In the genomic region with DNA sequence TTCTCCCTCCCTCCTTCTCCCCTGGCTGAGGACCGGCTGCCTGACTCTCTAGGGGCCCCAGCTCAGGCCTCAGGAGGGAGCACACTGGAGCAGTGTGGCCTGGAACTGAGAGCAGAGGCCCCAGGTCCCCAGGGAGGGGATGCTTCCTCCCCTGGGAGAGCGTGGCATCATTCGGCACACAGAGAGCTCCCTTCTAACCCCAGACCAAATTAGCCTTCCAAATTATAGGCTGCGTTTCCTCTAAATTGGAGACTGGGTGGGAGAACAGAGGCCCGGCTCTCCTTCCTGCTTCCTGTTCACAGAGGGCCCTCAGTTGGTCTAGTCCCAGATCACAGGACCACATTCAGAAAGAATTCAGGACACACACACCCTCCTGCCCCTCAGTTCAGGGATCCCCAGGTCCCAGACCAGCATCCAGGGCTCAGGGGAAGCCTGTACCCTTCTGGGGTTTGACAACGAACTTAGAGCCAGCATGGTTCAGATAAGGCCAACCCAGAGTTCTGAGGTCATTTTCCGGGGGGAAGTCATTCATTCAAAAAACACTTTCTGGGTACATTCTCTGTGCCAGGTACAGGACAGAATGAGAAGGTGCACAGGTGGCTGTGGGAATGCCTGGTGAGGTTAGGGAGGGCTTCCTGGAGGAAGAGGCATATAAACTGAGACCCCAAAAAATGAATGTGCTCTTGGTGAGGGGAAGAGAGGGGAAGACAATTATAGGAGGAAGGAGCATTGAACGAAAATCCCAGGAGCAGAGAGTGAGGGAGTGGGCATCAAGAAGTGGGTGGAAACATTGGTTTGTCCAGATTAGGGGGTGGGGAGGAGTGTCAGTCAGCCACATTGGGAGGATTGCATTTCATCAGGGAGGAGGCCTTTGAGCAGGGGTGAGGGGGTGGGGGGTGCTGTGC, we compare ENCODE assay signal across 12 cellular contexts. TPM values are rescaled to one million over a fixed set of nuclear protein-coding genes. Genes with fewer than 3 reads are reported as not detected.
A peak's percentile ranks its signal among the peaks of the same experiment; 100 is the strongest.
DNase-seq lines count a peak whose midpoint lies in the region; ATAC-seq, FAIRE-seq and TF ChIP-seq lines count a peak whose summit lies in the region.
"Had no signal": no experiment of that assay in that cellular context is flagged by ENCODE, and none has a peak within 500 bp of the region (broad histone marks: within the 10 kb centered on the region; RNA-seq: fewer than 3 reads in every experiment).

No MANE protein-coding gene starts in this region.

- peak overlapping the region; percentile 68 for H3K27ac ChIP-seq in lower lobe of right lung
- H3K27ac ChIP-seq in hepatocyte = no peak overlapping the region

- peaks cover 8% of the 10 kb centered on the region for H3K4me1 ChIP-seq in Loucy (ENCODE audit: insufficient read depth, low read length, poor library complexity, severe bottlenecking)
- peaks cover 30% of the 10 kb centered on the region for H3K4me1 ChIP-seq in lower lobe of right lung
- H3K4me1 ChIP-seq in hepatocyte (ENCODE audit: insufficient read depth) = no peaks in the 10 kb centered on the region

- H3K4me3 ChIP-seq in Loucy (ENCODE audit: low read length, poor library complexity, severe bottlenecking) (no peak overlapping the region), lower lobe of right lung (peak overlapping the region; percentile 29), hepatocyte (no peak overlapping the region)
- H3K4me3 ChIP-seq: uterus had no signal

- no peak for FAIRE-seq in GM12891 (lab: Jason Lieb, UNC)

- H3K27me3 ChIP-seq in Loucy (ENCODE audit: insufficient read depth, low read length, poor library complexity, severe bottlenecking) (no peaks in the 10 kb centered on the region), lower lobe of right lung (ENCODE audit: low read depth) (no peaks in the 10 kb centered on the region), hepatocyte (no peaks in the 10 kb centered on the region)
- H3K27me3 ChIP-seq: uterus had no signal

- H3K9me2 ChIP-seq in Loucy (replicated peaks; ENCODE audit: low read depth, low read length) (no peaks in the 10 kb centered on the region), hepatocyte (replicated peaks; ENCODE audit: insufficient read depth) (no peaks in the 10 kb centered on the region)

- no peaks in the 10 kb centered on the region for H3K9me3 Mint-ChIP-seq in CD14-positive monocyte
- H3K9me3 Mint-ChIP-seq: activated CD4-positive, alpha-beta T cell treated with anti-CD3 and anti-CD28 coated beads, Interleukin-2, amount 10 ng/mL, durations not matched to agents 24 days and 14 days had no signal

- H3K4me1 Mint-ChIP-seq in CD14-positive monocyte = no peaks in the 10 kb centered on the region

- no peaks in the 10 kb centered on the region for H3K79me2 ChIP-seq in Loucy (ENCODE audit: insufficient read depth, low read length)
- no peaks in the 10 kb centered on the region for H3K79me2 ChIP-seq in hepatocyte

- no peak for TF ChIP-seq POLR2A in GM12891 (IDR thresholded peaks at IDR 0.05; ENCODE audit: low read depth, low read length)

- H3K4me2 ChIP-seq in Loucy (ENCODE audit: low read depth, low read length, poor library complexity, severe bottlenecking) (no peak overlapping the region), hepatocyte (no peak overlapping the region)

- peak overlapping the region; percentile 51 for H2AFZ ChIP-seq in Loucy (ENCODE audit: low read length)
- H2AFZ ChIP-seq in hepatocyte = no peak overlapping the region

- intact Hi-C loops in lower lobe of right lung (cut with DNase I) (no loop called here), CD14-positive monocyte (cut with micrococcal nuclease) (no loop called here)

- H4K20me1 ChIP-seq in Loucy (ENCODE audit: insufficient read depth, low read length, poor library complexity, severe bottlenecking) = no peaks in the 10 kb centered on the region
- no peaks in the 10 kb centered on the region for H4K20me1 ChIP-seq in hepatocyte (ENCODE audit: insufficient read depth, poor library complexity, severe bottlenecking)

- peak overlapping the region in 1 of 7 donors; percentile 26 for H3K27ac Mint-ChIP-seq in CD14-positive monocyte
- H3K27ac Mint-ChIP-seq: activated CD4-positive, alpha-beta T cell treated with anti-CD3 and anti-CD28 coated beads, Interleukin-2, amount 10 ng/mL, durations not matched to agents 24 days and 14 days had no signal

- H3K9me3 ChIP-seq in Loucy (ENCODE audit: insufficient read depth, low read depth, low read length) = no peaks in the 10 kb centered on the region
- H3K9me3 ChIP-seq in lower lobe of right lung = no peaks in the 10 kb centered on the region
- no peaks in the 10 kb centered on the region for H3K9me3 ChIP-seq in hepatocyte (ENCODE audit: low read depth)
- H3K9me3 ChIP-seq: uterus had no signal

- no peaks in the 10 kb centered on the region for H3F3A ChIP-seq in Loucy (ENCODE audit: low read depth)

- no peak overlapping the region for H3K4me3 Mint-ChIP-seq in CD14-positive monocyte
- H3K4me3 Mint-ChIP-seq: activated CD4-positive, alpha-beta T cell treated with anti-CD3 and anti-CD28 coated beads, Interleukin-2, amount 10 ng/mL, durations not matched to agents 24 days and 14 days had no signal

- TF ChIP-seq CTCF in Loucy (conservative IDR thresholded peaks at IDR 0.05; ENCODE audit: low read length) = no peak
- no peak for TF ChIP-seq CTCF in lower lobe of right lung (IDR thresholded peaks at IDR 0.05)
- no peak for TF ChIP-seq CTCF in CD14-positive monocyte (IDR thresholded peaks at IDR 0.05)
- no peak for TF ChIP-seq CTCF in hepatocyte (IDR thresholded peaks at IDR 0.05; ENCODE audit: poor library complexity)

- peak; percentile 49 for ATAC-seq in GM21381 (IDR thresholded peaks at IDR 0.05; ENCODE audit: unreplicated experiment)
- ATAC-seq in lower lobe of right lung = no peak

- H3K36me3 ChIP-seq in Loucy (ENCODE audit: insufficient read depth, low read length) (no peaks in the 10 kb centered on the region), lower lobe of right lung (no peaks in the 10 kb centered on the region), hepatocyte (replicated peaks; ENCODE audit: insufficient read depth, low read depth) (no peaks in the 10 kb centered on the region)
- H3K36me3 ChIP-seq: uterus had no signal

- no peak overlapping the region for H3K9ac ChIP-seq in Loucy (ENCODE audit: low read depth, low read length, poor library complexity, severe bottlenecking)

- peaks cover 1 to 4% (median 1%) of the 10 kb centered on the region in 3 donors for H3K27me3 Mint-ChIP-seq in CD14-positive monocyte (ENCODE audit: low read depth in 3 of 3)
- H3K27me3 Mint-ChIP-seq: activated CD4-positive, alpha-beta T cell treated with anti-CD3 and anti-CD28 coated beads, Interleukin-2, amount 10 ng/mL, durations not matched to agents 24 days and 14 days had no signal

- no peaks in the 10 kb centered on the region for H3K36me3 Mint-ChIP-seq in CD14-positive monocyte

- DNase-seq in GM12891 (ENCODE audit: insufficient read length, low spot score) (peak; percentile 59), lower lobe of right lung (no peak), SK-N-DZ (ENCODE audit: low spot score) (no peak), HuH-7 (ENCODE audit: low spot score) (no peak), CD14-positive monocyte (ENCODE audit: low spot score) (no peak), hepatocyte (ENCODE audit: low spot score) (no peak)
- DNase-seq: activated CD4-positive, alpha-beta T cell treated with anti-CD3 and anti-CD28 coated beads, Interleukin-2, amount 10 ng/mL, durations not matched to agents 24 days and 14 days; DMS 273 treated with DMSO at 0.1 percent for 48 hours; stimulated activated CD4-positive, alpha-beta T cell treated with anti-CD3 and anti-CD28 coated beads, Interleukin-2, amount 100 ng/mL, for 48 hours; uterus had no signal

- WGBS in hepatocyte (ENCODE audit: low lambda C conversion rate, missing lambda C conversion rate) = 75% methylated on average over 8 of the region's 8 CpGs

TF ChIP-seq in GM12891, 5 proteins besides CTCF, POLR2A, EP300 and RAD21:
- TF ChIP-seq TAF1 (IDR thresholded peaks at IDR 0.05; ENCODE audit: low read depth, low read length) = no peak
- no peak for TF ChIP-seq SPI1 (IDR thresholded peaks at IDR 0.05; ENCODE audit: low read depth, low read length)
- TF ChIP-seq POLR2AphosphoS5 (IDR thresholded peaks at IDR 0.05; ENCODE audit: low read depth, low read length) = no peak
- TF ChIP-seq PAX5 (IDR thresholded peaks at IDR 0.05; ENCODE audit: insufficient read depth, low read length, severe bottlenecking) = no peak
- TF ChIP-seq POU2F2 (IDR thresholded peaks at IDR 0.05; ENCODE audit: low read depth, low read length) = no peak

RNA-seq across cellular contexts. Expression of gene RPL29, which starts 28.4 kb away (rescaled TPM):
- polyA plus RNA-seq in GM12891 (2012; ENCODE audit: low read depth, missing spikeins) = 3,375 TPM
- 765 TPM for total RNA-seq in lower lobe of right lung
- polyA plus RNA-seq in SK-N-DZ (2014; cell fraction: cytosol; rRNA removed) = 1,243 and 1,338 TPM in 2 replicates
- 862 and 1,031 TPM in 2 replicates for polyA plus RNA-seq in SK-N-DZ (2014; cell fraction: nucleus; rRNA removed)
- polyA plus RNA-seq in CD14-positive monocyte = 100 to 1,000 TPM; 753 to 856 TPM
- total RNA-seq in hepatocyte = 981 and 1,184 TPM in 2 replicates
- 786 and 812 TPM in 2 replicates for polyA plus RNA-seq in hepatocyte

RNA-seq across cellular contexts. Expression of gene DUSP7, which starts 32.3 kb away (rescaled TPM):
- polyA plus RNA-seq in GM12891 (2012; ENCODE audit: low read depth, missing spikeins) = 4.1 TPM
- total RNA-seq in lower lobe of right lung = 28.8 TPM
- polyA plus RNA-seq in SK-N-DZ (2014; cell fraction: cytosol; rRNA removed) = 10.7 and 12.3 TPM in 2 replicates
- polyA plus RNA-seq in SK-N-DZ (2014; cell fraction: nucleus; rRNA removed) = 7.5 and 9.8 TPM in 2 replicates
- polyA plus RNA-seq in CD14-positive monocyte = 1 to 10 TPM; 2.8 to 3.9 TPM
- total RNA-seq in hepatocyte = 13.1 and 13.8 TPM in 2 replicates
- polyA plus RNA-seq in hepatocyte = 5.9 and 6.4 TPM in 2 replicates

RNA-seq across cellular contexts. Expression of gene ACY1, which starts 40.8 kb away (rescaled TPM):
- polyA plus RNA-seq in GM12891 (2012; ENCODE audit: low read depth, missing spikeins) = 38.7 TPM
- total RNA-seq in lower lobe of right lung (20.6 TPM), hepatocyte (114 and 164 TPM in 2 replicates)
- 56.2 and 56.3 TPM in 2 replicates for polyA plus RNA-seq in SK-N-DZ (2014; cell fraction: cytosol; rRNA removed)
- 89.8 and 114 TPM in 2 replicates for polyA plus RNA-seq in SK-N-DZ (2014; cell fraction: nucleus; rRNA removed)
- polyA plus RNA-seq in CD14-positive monocyte (10 to 100 TPM; 14.5 to 18.0 TPM), hepatocyte (148 and 183 TPM in 2 replicates)

RNA-seq across cellular contexts. Expression of gene ABHD14A, which starts 49.2 kb away (rescaled TPM):
- polyA plus RNA-seq in GM12891 (2012; ENCODE audit: low read depth, missing spikeins) = 8.4 TPM
- total RNA-seq in lower lobe of right lung (17.8 TPM), hepatocyte (17.1 and 22.3 TPM in 2 replicates)
- polyA plus RNA-seq in SK-N-DZ (2014; cell fraction: cytosol; rRNA removed) = 26.8 and 32.0 TPM in 2 replicates
- 19.5 and 24.0 TPM in 2 replicates for polyA plus RNA-seq in SK-N-DZ (2014; cell fraction: nucleus; rRNA removed)
- polyA plus RNA-seq in CD14-positive monocyte (10 to 100 TPM; 11.7 to 13.2 TPM), hepatocyte (55.1 and 68.6 TPM in 2 replicates)

RNA-seq across cellular contexts. Expression of gene ABHD14B, which starts 50.3 kb away (rescaled TPM):
- 58.0 TPM for polyA plus RNA-seq in GM12891 (2012; ENCODE audit: low read depth, missing spikeins)
- total RNA-seq in lower lobe of right lung = 48.8 TPM
- 28.5 and 32.5 TPM in 2 replicates for polyA plus RNA-seq in SK-N-DZ (2014; cell fraction: cytosol; rRNA removed)
- polyA plus RNA-seq in SK-N-DZ (2014; cell fraction: nucleus; rRNA removed) = 38.4 and 42.4 TPM in 2 replicates
- 10 to 100 TPM; 20.3 to 23.4 TPM for polyA plus RNA-seq in CD14-positive monocyte
- total RNA-seq in hepatocyte = 31.9 and 32.8 TPM in 2 replicates
- 40.2 and 48.4 TPM in 2 replicates for polyA plus RNA-seq in hepatocyte
